10 cellular contexts compared by ENCODE assay signal in genomic region chr6:38212579-38212978, GRCh38.
A peak's percentile ranks its signal among the peaks of the same experiment; 100 is the strongest.
DNase-seq lines count a peak whose midpoint lies in the region; ATAC-seq and TF ChIP-seq lines count a peak whose summit lies in the region.
"Had no signal": no experiment of that assay in that cellular context is flagged by ENCODE, and none has a peak within 500 bp of the region (broad histone marks: within the 10 kb centered on the region; RNA-seq: fewer than 3 reads in every experiment).

No MANE protein-coding gene starts in this region.

- POLR2A ChIA-PET in activated CD8-positive, alpha-beta T cell treated with anti-CD3 and anti-CD28 coated beads for 36 hours (lab: Charles Lee): interaction anchor here (1.2 kb wide), 1 partner anchor 35 kb away, joined by 3 read pairs; no protein-coding TSS in a partner anchor

- intact Hi-C loops in ovary (cut with DNase I): no loop called here
- intact Hi-C loops in activated CD8-positive, alpha-beta T cell treated with anti-CD3 and anti-CD28 coated beads for 36 hours (cut with micrococcal nuclease): no loop called here

- TF ChIP-seq EP300 in ovary (IDR thresholded peaks at IDR 0.05): no peak

- H3K27ac ChIP-seq in ovary: peak overlapping the region in 1 of 2 donors; percentile 31

- H3K4me1 ChIP-seq in ovary (ENCODE audit: insufficient read depth): peaks cover 11% of the 10 kb centered on the region

- H3K36me3 Mint-ChIP-seq in endothelial cell (ENCODE audit: low read depth, unreplicated experiment): no peaks in the 10 kb centered on the region
- no peaks in the 10 kb centered on the region for H3K36me3 Mint-ChIP-seq in activated CD8-positive, alpha-beta T cell treated with anti-CD3 and anti-CD28 coated beads for 36 hours (ENCODE audit: low read depth)
- H3K36me3 Mint-ChIP-seq: memory B cell had no signal

- H3K4me3 ChIP-seq in ovary: no peak overlapping the region

- TF ChIP-seq POLR2A in ovary (IDR thresholded peaks at IDR 0.05): no peak

- 28 to 48% (median 32%) methylated on average over 5 of the region's 5 CpGs for WGBS in ovary, 3 donors

- peaks cover 26% of the 10 kb centered on the region for H3K4me1 Mint-ChIP-seq in endothelial cell (ENCODE audit: unreplicated experiment)
- H3K4me1 Mint-ChIP-seq in activated CD8-positive, alpha-beta T cell treated with anti-CD3 and anti-CD28 coated beads for 36 hours (ENCODE audit: low read depth): peaks cover 11% of the 10 kb centered on the region

- H3K27ac Mint-ChIP-seq in endothelial cell (ENCODE audit: unreplicated experiment): peak overlapping the region; percentile 92
- no peak overlapping the region for H3K27ac Mint-ChIP-seq in activated CD8-positive, alpha-beta T cell treated with anti-CD3 and anti-CD28 coated beads for 36 hours
- H3K27ac Mint-ChIP-seq: activated T-cell treated with anti-CD3 and anti-CD28 coated beads, Interleukin-2, amount 50 U/mL, for 24 hours; memory B cell had no signal

- no peak for ATAC-seq in HG03469 (IDR thresholded peaks at IDR 0.05; ENCODE audit: unreplicated experiment)
- ATAC-seq in activated CD8-positive, alpha-beta T cell treated with anti-CD3 and anti-CD28 coated beads for 36 hours: no peak

- TF ChIP-seq CTCF in endothelial cell (IDR thresholded peaks at IDR 0.05; ENCODE audit: unreplicated experiment): no peak
- no peak for TF ChIP-seq CTCF in ovary (IDR thresholded peaks at IDR 0.05)
- no peak for TF ChIP-seq CTCF in activated CD8-positive, alpha-beta T cell treated with anti-CD3 and anti-CD28 coated beads for 36 hours (IDR thresholded peaks at IDR 0.05)

- no peaks in the 10 kb centered on the region for H3K27me3 ChIP-seq in ovary

- no peaks in the 10 kb centered on the region for H3K9me3 Mint-ChIP-seq in endothelial cell (ENCODE audit: unreplicated experiment)
- no peaks in the 10 kb centered on the region for H3K9me3 Mint-ChIP-seq in activated CD8-positive, alpha-beta T cell treated with anti-CD3 and anti-CD28 coated beads for 36 hours
- H3K9me3 Mint-ChIP-seq: activated T-cell treated with anti-CD3 and anti-CD28 coated beads, Interleukin-2, amount 50 U/mL, for 24 hours; memory B cell had no signal

- DNase-seq in EH (ENCODE audit: low read depth): peak; percentile 11
- peak; percentile 75 for DNase-seq in NCI-H2196 (lab: John Stamatoyannopoulos, UW; ENCODE audit: unreplicated experiment)
- peak; percentile 44 for DNase-seq in endothelial cell (ENCODE audit: low spot score)
- peak in 4 of 5 donors; percentile 21 to 57 (median 27) for DNase-seq in ovary
- DNase-seq in occipital lobe (lab: John Stamatoyannopoulos, UW): no peak
- no peak for DNase-seq in middle frontal gyrus (ENCODE audit: extremely low spot score, low spot score)
- no peak for DNase-seq in activated CD8-positive, alpha-beta T cell treated with anti-CD3 and anti-CD28 coated beads for 36 hours
- DNase-seq: activated T-cell treated with anti-CD3 and anti-CD28 coated beads, Interleukin-2, amount 50 U/mL, for 24 hours had no signal

- no peaks in the 10 kb centered on the region for H3K36me3 ChIP-seq in ovary

- H3K9me3 ChIP-seq in ovary: no peaks in the 10 kb centered on the region

- peaks cover 5% of the 10 kb centered on the region for H3K27me3 Mint-ChIP-seq in endothelial cell (ENCODE audit: unreplicated experiment)
- no peaks in the 10 kb centered on the region for H3K27me3 Mint-ChIP-seq in activated CD8-positive, alpha-beta T cell treated with anti-CD3 and anti-CD28 coated beads for 36 hours
- H3K27me3 Mint-ChIP-seq: activated T-cell treated with anti-CD3 and anti-CD28 coated beads, Interleukin-2, amount 50 U/mL, for 24 hours; memory B cell had no signal

- H3K4me3 Mint-ChIP-seq in endothelial cell (ENCODE audit: unreplicated experiment): no peak overlapping the region
- H3K4me3 Mint-ChIP-seq in activated CD8-positive, alpha-beta T cell treated with anti-CD3 and anti-CD28 coated beads for 36 hours: no peak overlapping the region
- H3K4me3 Mint-ChIP-seq: activated T-cell treated with anti-CD3 and anti-CD28 coated beads, Interleukin-2, amount 50 U/mL, for 24 hours; memory B cell had no signal

- CTCF ChIA-PET in activated CD8-positive, alpha-beta T cell treated with anti-CD3 and anti-CD28 coated beads for 36 hours (lab: Charles Lee): no interaction called here

Comparison
In these comparisons a context has a peak if more than half of its experiments do, and no peak if none do; other contexts are left out.
1. DNase-seq: peak in EH (single experiment), NCI-H2196 (single experiment), endothelial cell (single experiment) and ovary (4 of 5); none in occipital lobe (single experiment), middle frontal gyrus (single experiment) and activated CD8-positive, alpha-beta T cell treated with anti-CD3 and anti-CD28 coated beads for 36 hours (single experiment).